ENCODE assay signal across 8 cellular contexts in genomic region chr17:75516255-75516618, GRCh38. TPM values are rescaled to one million over a fixed set of nuclear protein-coding genes. Genes with fewer than 3 reads are reported as not detected.
A peak's percentile ranks its signal among the peaks of the same experiment; 100 is the strongest.
DNase-seq lines count a peak whose midpoint lies in the region; ATAC-seq and TF ChIP-seq lines count a peak whose summit lies in the region.

Gene TSEN54 (plus strand): TSS chr17:75516528. CDS start chr17:75516561, 33 bp downstream.

- H3K4me2 ChIP-seq in trophoblast cell (ENCODE audit: low read length): peak within 1 kb of the TSS; percentile 88

- peak within 1 kb of the TSS; percentile 58 for H2BK120ac ChIP-seq in trophoblast cell (ENCODE audit: insufficient read depth, low read length, poor library complexity)

- peak within 1 kb of the TSS; percentile 69 for H4K8ac ChIP-seq in trophoblast cell (ENCODE audit: low read depth, low read length)

- H3K4me1 ChIP-seq in adipocyte (ENCODE audit: control insufficient read depth, insufficient read depth, low read length) (peaks cover 26% of the 10 kb centered on the region), cardiac muscle cell (ENCODE audit: low read depth) (peaks cover 24% of the 10 kb centered on the region), trophoblast cell (ENCODE audit: control insufficient read depth in 1 of 2, insufficient read depth in 2 of 2, low read length in 2 of 2) (peaks cover 14 to 18% of the 10 kb centered on the region in 2 experiments), transverse colon (peaks cover 22 to 56% (median 41%) of the 10 kb centered on the region in 4 donors)

- H3K9me3 ChIP-seq in adipocyte (ENCODE audit: control insufficient read depth, low read length): no peaks in the 10 kb centered on the region
- H3K9me3 ChIP-seq in cardiac muscle cell (ENCODE audit: low read depth): no peaks in the 10 kb centered on the region
- no peaks in the 10 kb centered on the region for H3K9me3 ChIP-seq in trophoblast cell (ENCODE audit: insufficient read depth, low read depth, low read length)
- no peaks in the 10 kb centered on the region for H3K9me3 ChIP-seq in transverse colon

- no peak for TF ChIP-seq EP300 in transverse colon (IDR thresholded peaks at IDR 0.05; ENCODE audit: low read depth)

- no peaks in the 10 kb centered on the region for H3K9me3 Mint-ChIP-seq in T-cell

- intact Hi-C loops in transverse colon (cut with DNase I; ENCODE audit: low total_unique reads): no loop called here

- H4K91ac ChIP-seq in trophoblast cell (ENCODE audit: low read depth, low read length): peak within 1 kb of the TSS; percentile 60

- no peak within 1 kb of the TSS for H2BK12ac ChIP-seq in trophoblast cell (ENCODE audit: low read length)

- H3K4me1 Mint-ChIP-seq in T-cell: peaks cover 21 to 28% (median 24%) of the 10 kb centered on the region in 3 donors

- no peak within 1 kb of the TSS for H3K23ac ChIP-seq in trophoblast cell (ENCODE audit: low read length)

- H3K4ac ChIP-seq in trophoblast cell (ENCODE audit: low read depth, low read length): no peak within 1 kb of the TSS

- no peak for TF ChIP-seq POLR2A in transverse colon (IDR thresholded peaks at IDR 0.05)

- no CpG with 5 or more reads among the region's 45 CpGs for WGBS in trophoblast cell (ENCODE audit: extremely low coverage, insufficient coverage, insufficient read length)
- 4% methylated on average over 4 of the region's 45 CpGs; no CpG with 5 or more reads in 1 of the 2 donors for WGBS in transverse colon (ENCODE audit: low coverage in 1 of 2), 2 donors

- peaks cover 8% of the 10 kb centered on the region for H3K36me3 Mint-ChIP-seq in T-cell

- no peaks in the 10 kb centered on the region for H3K27me3 Mint-ChIP-seq in T-cell

- H3K9ac ChIP-seq in adipocyte (ENCODE audit: low read length): peak within 1 kb of the TSS; percentile 88
- peak within 1 kb of the TSS; percentile 72 for H3K9ac ChIP-seq in trophoblast cell (ENCODE audit: low read length)

- peak within 1 kb of the TSS; percentile 96 for H3K27ac Mint-ChIP-seq in T-cell

- H2AFZ ChIP-seq in trophoblast cell (ENCODE audit: insufficient read depth, low read length, poor library complexity): peak within 1 kb of the TSS; percentile 92

- no peaks in the 10 kb centered on the region for H3K36me3 ChIP-seq in adipocyte (ENCODE audit: control insufficient read depth, insufficient read depth, low read length, severe bottlenecking)
- peaks cover 1% of the 10 kb centered on the region for H3K36me3 ChIP-seq in cardiac muscle cell
- peaks cover 5 to 8% of the 10 kb centered on the region in 2 experiments for H3K36me3 ChIP-seq in trophoblast cell (ENCODE audit: control insufficient read depth in 1 of 2, insufficient read depth in 2 of 2, low read length in 2 of 2)
- H3K36me3 ChIP-seq in transverse colon: peaks cover 0 to 3% (median 0%) of the 10 kb centered on the region in 4 donors

- CTCF ChIA-PET in T-cell (lab: Charles Lee): interaction anchor here (0.5 to 1.5 kb wide), 10 partner anchors 9 to 685 kb away, joined by 3 to 17 read pairs (median 4); partner anchors contain the start of genes GRB2 (in 1 of the 2), LLGL2 (in 1 of the 2), SMIM5 (in 1 of the 2) and TMEM94 (in 1 of the 2)

- peak within 1 kb of the TSS; percentile 86 for H2BK5ac ChIP-seq in trophoblast cell (ENCODE audit: low read depth, low read length, poor library complexity)

- H3K27me3 ChIP-seq in adipocyte (replicated peaks; ENCODE audit: control insufficient read depth, insufficient read depth, low read length) (no peaks in the 10 kb centered on the region), cardiac muscle cell (no peaks in the 10 kb centered on the region), trophoblast cell (ENCODE audit: insufficient read depth, low read length) (no peaks in the 10 kb centered on the region), transverse colon (no peaks in the 10 kb centered on the region)

- H3K4me3 Mint-ChIP-seq in T-cell: peak within 1 kb of the TSS; percentile 71 to 77 (median 75)

- POLR2A ChIA-PET in T-cell (lab: Charles Lee): interaction anchor here in 1 of 2 donors (1.0 kb wide), 1 partner anchor 19 kb away, joined by 5 read pairs; no protein-coding TSS in a partner anchor

- peaks cover 10% of the 10 kb centered on the region for H3K79me1 ChIP-seq in trophoblast cell (ENCODE audit: low read length)

- H3K14ac ChIP-seq in trophoblast cell (ENCODE audit: low read length): peak within 1 kb of the TSS; percentile 34

- in situ Hi-C loops in transverse colon (cut with MboI; ENCODE audit: low pct_ligation_motif_present in 1 of 4, low pct_unique_long_range_greater_than_20kb in 1 of 4, low sequenced_read_pairs in 3 of 4): loop anchor here in 1 of 4 donors (10.0 kb wide), 1 partner anchor 91 kb away; no protein-coding TSS in a partner anchor

- H3K18ac ChIP-seq in trophoblast cell (ENCODE audit: low read length): peak within 1 kb of the TSS; percentile 66

- peak within 1 kb of the TSS; percentile 65 for H3K27ac ChIP-seq in cardiac muscle cell
- peak within 1 kb of the TSS; percentile 49 for H3K27ac ChIP-seq in trophoblast cell (ENCODE audit: low read depth, low read length)
- peak within 1 kb of the TSS; percentile 87 to 93 (median 90) for H3K27ac ChIP-seq in transverse colon

- TF ChIP-seq CTCF in GM10266 (IDR thresholded peaks at IDR 0.05; ENCODE audit: control insufficient read depth, insufficient read depth, low read depth, missing control alignments) (no peak), cardiac muscle cell (IDR thresholded peaks at IDR 0.05; ENCODE audit: low read depth, low read length) (no peak), transverse colon (IDR thresholded peaks at IDR 0.05) (no peak)

- peak; percentile 78 for ATAC-seq in HG02678 (IDR thresholded peaks at IDR 0.05; ENCODE audit: unreplicated experiment)
- peak; percentile 84 to 86 (median 85) for ATAC-seq in T-cell (replicated peaks in 1 of 4)

- DNase-seq in GM10266 (ENCODE audit: extremely low spot score) (peak; percentile 100), NCI-H146 (lab: John Stamatoyannopoulos, UW) (peak; percentile 90), T-cell (peak; percentile 90 to 98 (median 95)), adipocyte (ENCODE audit: low read depth) (peak; percentile 94), cardiac muscle cell (ENCODE audit: low read depth in 1 of 2, low spot score in 1 of 2) (peak; percentile 91 to 93), trophoblast cell (peak; percentile 84 to 85), transverse colon (peak; percentile 97)

- H2AK5ac ChIP-seq in trophoblast cell (ENCODE audit: low read length): no peak within 1 kb of the TSS

- peaks cover 9% of the 10 kb centered on the region for H3K79me2 ChIP-seq in trophoblast cell (ENCODE audit: control insufficient read depth, insufficient read depth, low read length, poor library complexity)

- H3K4me3 ChIP-seq in adipocyte (ENCODE audit: low read length) (peak within 1 kb of the TSS; percentile 91), cardiac muscle cell (peak within 1 kb of the TSS; percentile 50), trophoblast cell (ENCODE audit: low read depth, low read length) (peak within 1 kb of the TSS; percentile 90), transverse colon (peak within 1 kb of the TSS; percentile 73 to 98 (median 93))

- H4K12ac ChIP-seq in trophoblast cell (ENCODE audit: low read depth, low read length): no peak within 1 kb of the TSS

RNA-seq across cellular contexts. Expression of gene TSEN54, which starts in this region (rescaled TPM):
- total RNA-seq in T-cell: 10 to 100 TPM; 54.9 to 94.7 (median 67.6) TPM
- 70.5 and 88.8 TPM in 2 replicates for total RNA-seq in cardiac muscle cell
- 52.8 and 64.4 TPM in 2 replicates for polyA plus RNA-seq in cardiac muscle cell
- 10.4 and 11.3 TPM in 2 replicates for polyA plus RNA-seq in trophoblast cell (2013)
- 100 to 1,000 TPM in 1 of 4 donors, 10 to 100 TPM in 3; 36.6 to 105 (median 61.2) TPM for total RNA-seq in transverse colon

Comparison
In these comparisons a context has a peak if more than half of its experiments do, and no peak if none do; other contexts are left out.
1. Peak in every context shown above with its lines: DNase-seq, ATAC-seq, H3K4me3 ChIP-seq and H3K27ac ChIP-seq.